ENCODE assay signal across 27 cellular contexts in genomic region chr3:159896543-159896942, GRCh38. TPM values are rescaled to one million over a fixed set of nuclear protein-coding genes. Genes with fewer than 3 reads are reported as not detected.
"Had no signal": no experiment of that assay in that cellular context is flagged by ENCODE, and none has a peak within 500 bp of the region (broad histone marks: within the 10 kb centered on the region; RNA-seq: fewer than 3 reads in every experiment).

No MANE protein-coding gene starts in this region.

- H3K27me3 ChIP-seq: ascending aorta, body of pancreas, MG63, Peyer's patch, SJCRH30 had no signal

- H3K4me3 ChIP-seq: ascending aorta, body of pancreas, MG63, Peyer's patch, SJCRH30 had no signal

- H3K27ac ChIP-seq: ascending aorta, body of pancreas, Peyer's patch, RWPE1 had no signal

- H3K9me3 ChIP-seq: ascending aorta, body of pancreas, MG63, Peyer's patch, SJCRH30 had no signal

- FAIRE-seq: bronchial epithelial cell had no signal

- H3K4me1 ChIP-seq: body of pancreas had no signal

- ATAC-seq: activated CD8-positive, alpha-beta T cell treated with anti-CD3 and anti-CD28 coated beads, Interleukin-2, amount 10 ng/mL, durations not matched to agents 7 days and 5 days; body of pancreas; T-helper 17 cell; WTC11 had no signal

- DNase-seq: activated CD4-positive, alpha-beta T cell treated with anti-CD3 and anti-CD28 coated beads for 48 hours; activated CD4-positive, alpha-beta T cell treated with anti-CD3 and anti-CD28 coated beads, Interleukin-2, amount 50 U/mL, for 4 hours; activated CD4-positive, CD25-positive, alpha-beta regulatory T cell treated with anti-CD3 and anti-CD28 coated beads, Interleukin-2, amount 50 U/mL, for 72 hours; activated CD8-positive, alpha-beta memory T cell treated with anti-CD3 and anti-CD28 coated beads, Interleukin-2, amount 50 U/mL, for 48 hours; activated CD8-positive, alpha-beta T cell treated with anti-CD3 and anti-CD28 coated beads, Interleukin-2, amount 10 ng/mL, durations not matched to agents 7 days and 5 days; activated effector memory CD4-positive, alpha-beta T cell treated with Interleukin-2 at 50 U/mL for 16 hours; activated naive CD4-positive, alpha-beta T cell; activated T-cell treated with anti-CD3 and anti-CD28 coated beads, Interleukin-2, amount 50 U/mL, for 24 hours; body of pancreas; MG63; MV-4-11; NCI-H1092 treated with DMSO at 0.1 percent for 48 hours; NCI-H1436; NCI-H187; NCI-H2081; NCI-H510A treated with DMSO at 0.1 percent for 48 hours; NCI-H69; Peyer's patch; Right ventricle myocardium superior; T-helper 17 cell; T-helper 9 cell had no signal

- H3K36me3 ChIP-seq: Peyer's patch, SJCRH30 had no signal

RNA-seq across cellular contexts. Expression of gene SCHIP1, which starts 56.9 kb away (rescaled TPM):
- total RNA-seq: activated CD8-positive, alpha-beta T cell treated with anti-CD3 and anti-CD28 coated beads, Interleukin-2, amount 10 ng/mL, durations not matched to agents 7 days and 5 days; activated T-helper 1 cell treated with anti-CD3 and anti-CD28 coated beads, Interleukin-12 subunit alpha, Interleukin-12 subunit beta, Interleukin-2, Interleukin-4 antibody, amounts not matched to agents 30 ng/mL and 10 ng/mL and 1 ng/mL, durations not matched to agents 14 hours and 24 hours and 36 hours; T-helper 17 cell had no signal
